Comparison of ENCODE assay signal across 21 cellular contexts in genomic region chr11:104484784-104485554, GRCh38.
"Had no signal": no experiment of that assay in that cellular context is flagged by ENCODE, and none has a peak within 500 bp of the region (broad histone marks: within the 10 kb centered on the region; RNA-seq: fewer than 3 reads in every experiment).

No MANE protein-coding gene starts in this region.

- H3K4me1 Mint-ChIP-seq: activated naive CD8-positive, alpha-beta T cell treated with anti-CD3 and anti-CD28 coated beads for 36 hours; central memory CD8-positive, alpha-beta T cell; immature natural killer cell; naive B cell; stimulated activated naive CD8-positive, alpha-beta T cell treated with anti-CD3 and anti-CD28 coated beads, Interleukin-15, amount 100 ng/mL, for 72 hours had no signal

- DNase-seq: activated CD4-positive, alpha-beta T cell treated with anti-CD3 and anti-CD28 coated beads, Interleukin-2, amount 50 U/mL, for 1 hour; activated CD8-positive, alpha-beta memory T cell treated with anti-CD3 and anti-CD28 coated beads for 24 hours; activated naive CD8-positive, alpha-beta T cell treated with anti-CD3 and anti-CD28 coated beads for 36 hours; brain microvascular endothelial cell; effector memory CD4-positive, alpha-beta T cell; gastrocnemius medialis; heart left ventricle; immature natural killer cell; naive B cell; nucleus accumbens; sigmoid colon; spleen; stimulated activated CD4-positive, alpha-beta T cell treated with anti-CD3 and anti-CD28 coated beads, Interleukin-1b, Interleukin-23, amount 100 ng/mL, for 48 hours; stimulated activated naive CD8-positive, alpha-beta T cell treated with anti-CD3 and anti-CD28 coated beads, Interleukin-15, amount 100 ng/mL, for 72 hours had no signal

- H3K9me3 ChIP-seq: gastrocnemius medialis, prostate gland had no signal

- H3K36me3 Mint-ChIP-seq: activated naive CD8-positive, alpha-beta T cell treated with anti-CD3 and anti-CD28 coated beads for 36 hours; immature natural killer cell had no signal

- H3K27me3 Mint-ChIP-seq: activated naive CD8-positive, alpha-beta T cell treated with anti-CD3 and anti-CD28 coated beads for 36 hours; dendritic cell treated with granulocyte-macrophage colony-stimulating factor and Interleukin-4, amounts not matched to agents 40 ng/mL and 50 ng/mL, for 4 days; stimulated activated naive CD8-positive, alpha-beta T cell treated with anti-CD3 and anti-CD28 coated beads, Interleukin-15, amount 100 ng/mL, for 72 hours; type B pancreatic cell had no signal

- H3K27ac Mint-ChIP-seq: activated naive CD8-positive, alpha-beta T cell treated with anti-CD3 and anti-CD28 coated beads for 36 hours; dendritic cell treated with granulocyte-macrophage colony-stimulating factor and Interleukin-4, amounts not matched to agents 40 ng/mL and 50 ng/mL, for 4 days; immature natural killer cell; mesothelial cell of epicardium; naive B cell; stimulated activated naive CD8-positive, alpha-beta T cell treated with anti-CD3 and anti-CD28 coated beads, Interleukin-15, amount 100 ng/mL, for 72 hours; T-helper 2 cell treated with Interferon-gamma antibody and Interleukin-4, amounts not matched to agents 5 μg/mL and 100 μg/mL, for 36 hours; type B pancreatic cell had no signal

- H3K4me3 Mint-ChIP-seq: activated naive CD8-positive, alpha-beta T cell treated with anti-CD3 and anti-CD28 coated beads for 36 hours; central memory CD8-positive, alpha-beta T cell; dendritic cell treated with granulocyte-macrophage colony-stimulating factor and Interleukin-4, amounts not matched to agents 40 ng/mL and 50 ng/mL, for 4 days; immature natural killer cell; mesothelial cell of epicardium; naive B cell; stimulated activated naive CD8-positive, alpha-beta T cell treated with anti-CD3 and anti-CD28 coated beads, Interleukin-15, amount 100 ng/mL, for 72 hours; T-helper 2 cell treated with Interferon-gamma antibody and Interleukin-4, amounts not matched to agents 5 μg/mL and 100 μg/mL, for 36 hours; type B pancreatic cell had no signal

- H3K27me3 ChIP-seq: brain microvascular endothelial cell, gastrocnemius medialis, heart left ventricle, sigmoid colon, spleen had no signal

- H3K27ac ChIP-seq: brain microvascular endothelial cell, gastrocnemius medialis, heart left ventricle, prostate gland, sigmoid colon, spleen had no signal

- H3K4me1 ChIP-seq: gastrocnemius medialis, prostate gland, sigmoid colon, spleen had no signal

- ATAC-seq: activated CD4-positive, CD25-positive, alpha-beta regulatory T cell treated with anti-CD3 and anti-CD28 coated beads, Interleukin-2, amount 50 U/mL, for 24 hours; gastrocnemius medialis; heart left ventricle; stimulated activated naive CD8-positive, alpha-beta T cell treated with anti-CD3 and anti-CD28 coated beads, Interleukin-15, amount 100 ng/mL, for 72 hours had no signal

- H3K36me3 ChIP-seq: brain microvascular endothelial cell, gastrocnemius medialis, heart left ventricle, prostate gland, sigmoid colon, spleen had no signal

- H3K4me3 ChIP-seq: gastrocnemius medialis, heart left ventricle, prostate gland, sigmoid colon, spleen had no signal
